Comparison of ENCODE assay signal across 10 cellular contexts in the genomic region with DNA sequence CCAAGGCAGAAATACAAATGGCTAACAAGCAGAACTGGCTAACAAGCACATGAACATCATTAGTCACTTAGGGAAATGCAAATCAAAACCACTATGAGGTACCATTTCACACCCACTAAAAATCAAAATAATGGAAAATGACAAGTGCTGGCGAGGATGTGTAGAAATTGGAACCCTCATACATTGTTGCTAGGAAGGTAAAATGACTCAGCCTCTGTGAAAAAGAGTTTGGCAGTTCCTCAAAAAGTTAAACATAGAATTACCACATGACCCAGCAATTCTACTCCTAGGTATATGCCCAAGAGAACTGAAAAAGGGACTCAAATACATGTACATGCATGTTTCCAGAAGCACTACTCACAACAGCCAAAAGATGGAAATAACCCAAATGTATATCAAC. TPM values are rescaled to one million over a fixed set of nuclear protein-coding genes. Genes with fewer than 3 reads are reported as not detected.
DNase-seq lines count a peak whose midpoint lies in the region; ATAC-seq, FAIRE-seq and TF ChIP-seq lines count a peak whose summit lies in the region.
"Had no signal": no experiment of that assay in that cellular context is flagged by ENCODE, and none has a peak within 500 bp of the region (broad histone marks: within the 10 kb centered on the region; RNA-seq: fewer than 3 reads in every experiment).

No MANE protein-coding gene starts in this region.

- H3K4me3 Mint-ChIP-seq in activated T-cell treated with anti-CD3 and anti-CD28 coated beads, Interleukin-2, amount 50 U/mL, for 4 hours: no peak overlapping the region
- H3K4me3 Mint-ChIP-seq: activated naive CD4-positive, alpha-beta T cell treated with anti-CD3 and anti-CD28 coated beads, Interleukin-2, amount 10 ng/mL, durations not matched to agents 7 days and 5 days had no signal

- H3K27ac ChIP-seq in gastroesophageal sphincter: no peak overlapping the region
- H3K27ac ChIP-seq: upper lobe of left lung had no signal

- TF ChIP-seq EP300 in gastroesophageal sphincter (IDR thresholded peaks at IDR 0.05): no peak

- no peaks in the 10 kb centered on the region for H3K9me3 ChIP-seq in gastroesophageal sphincter
- H3K9me3 ChIP-seq: upper lobe of left lung had no signal

- TF ChIP-seq POLR2A in GM12892 (IDR thresholded peaks at IDR 0.05; ENCODE audit: low read depth, low read length) (no peak), gastroesophageal sphincter (IDR thresholded peaks at IDR 0.05) (no peak)

- H3K36me3 ChIP-seq in gastroesophageal sphincter: peaks cover 0 to 21% of the 10 kb centered on the region in 2 donors

- peak; percentile 50 for ATAC-seq in HG02759 (IDR thresholded peaks at IDR 0.05; ENCODE audit: unreplicated experiment)
- peak; percentile 94 to 97 for ATAC-seq in activated T-cell treated with anti-CD3 and anti-CD28 coated beads, Interleukin-2, amount 50 U/mL, for 4 hours
- no peak for ATAC-seq in gastroesophageal sphincter
- ATAC-seq in HG03457 (IDR thresholded peaks at IDR 0.05; ENCODE audit: unreplicated experiment): no peak

- no peaks in the 10 kb centered on the region for H3K27me3 ChIP-seq in gastroesophageal sphincter
- H3K27me3 ChIP-seq: upper lobe of left lung had no signal

- H3K9me3 Mint-ChIP-seq in activated T-cell treated with anti-CD3 and anti-CD28 coated beads, Interleukin-2, amount 50 U/mL, for 4 hours: no peaks in the 10 kb centered on the region
- H3K9me3 Mint-ChIP-seq: activated naive CD4-positive, alpha-beta T cell treated with anti-CD3 and anti-CD28 coated beads, Interleukin-2, amount 10 ng/mL, durations not matched to agents 7 days and 5 days had no signal

- 84% methylated on average over 1 of the region's 1 CpG; no CpG with 5 or more reads in 1 of the 2 donors for WGBS in gastroesophageal sphincter (ENCODE audit: low coverage in 1 of 2), 2 donors

- no peak for DNase-seq in GM12892 (ENCODE audit: insufficient read length)
- no peak for DNase-seq in activated T-cell treated with anti-CD3 and anti-CD28 coated beads, Interleukin-2, amount 50 U/mL, for 4 hours
- peak; percentile 41 to 57 for DNase-seq in lung microvascular endothelial cell (ENCODE audit: low read depth in 2 of 2)
- no peak for DNase-seq in NCI-H510A (lab: John Stamatoyannopoulos, UW)
- no peak for DNase-seq in stimulated activated CD4-positive, alpha-beta T cell treated with anti-CD3 and anti-CD28 coated beads, Interleukin-2, amount 100 ng/mL, for 48 hours
- DNase-seq: activated naive CD4-positive, alpha-beta T cell treated with anti-CD3 and anti-CD28 coated beads, Interleukin-2, amount 10 ng/mL, durations not matched to agents 7 days and 5 days; upper lobe of left lung had no signal

- TF ChIP-seq CTCF in gastroesophageal sphincter (IDR thresholded peaks at IDR 0.05): no peak

- H3K4me3 ChIP-seq in gastroesophageal sphincter: no peak overlapping the region
- H3K4me3 ChIP-seq: upper lobe of left lung had no signal

- H3K4me1 Mint-ChIP-seq in activated T-cell treated with anti-CD3 and anti-CD28 coated beads, Interleukin-2, amount 50 U/mL, for 4 hours (ENCODE audit: low read depth): peaks cover 12% of the 10 kb centered on the region

- no peaks in the 10 kb centered on the region for H3K4me1 ChIP-seq in gastroesophageal sphincter

- peak; percentile 9 for FAIRE-seq in GM12892 (lab: Jason Lieb, UNC)

- peaks cover 20% of the 10 kb centered on the region for H3K36me3 Mint-ChIP-seq in activated T-cell treated with anti-CD3 and anti-CD28 coated beads, Interleukin-2, amount 50 U/mL, for 4 hours (ENCODE audit: insufficient read depth)

- H3K27me3 Mint-ChIP-seq in activated T-cell treated with anti-CD3 and anti-CD28 coated beads, Interleukin-2, amount 50 U/mL, for 4 hours (ENCODE audit: low read depth): no peaks in the 10 kb centered on the region
- H3K27me3 Mint-ChIP-seq: activated naive CD4-positive, alpha-beta T cell treated with anti-CD3 and anti-CD28 coated beads, Interleukin-2, amount 10 ng/mL, durations not matched to agents 7 days and 5 days had no signal

RNA-seq across cellular contexts. Expression of a gene that starts 52.8 kb away (rescaled TPM):
- 146 TPM for polyA plus RNA-seq in GM12892 (2012; ENCODE audit: missing spikeins)
- total RNA-seq in activated T-cell treated with anti-CD3 and anti-CD28 coated beads, Interleukin-2, amount 50 U/mL, for 4 hours: 10 to 100 TPM; 83.5 to 86.9 (median 84.3) TPM
- 38.7 and 46.4 TPM in 2 replicates for total RNA-seq in lung microvascular endothelial cell
- total RNA-seq in gastroesophageal sphincter: 100 to 1,000 TPM; 133 to 196 (median 156) TPM

RNA-seq across cellular contexts. Expression of a gene that starts 53.1 kb away (rescaled TPM):
- 55.1 TPM for polyA plus RNA-seq in GM12892 (2012; ENCODE audit: missing spikeins)
- total RNA-seq in activated T-cell treated with anti-CD3 and anti-CD28 coated beads, Interleukin-2, amount 50 U/mL, for 4 hours: 10 to 100 TPM; 33.8 to 37.0 (median 34.3) TPM
- total RNA-seq in lung microvascular endothelial cell (21.0 and 22.4 TPM in 2 replicates), gastroesophageal sphincter (10 to 100 TPM; 24.4 to 42.4 (median 35.2) TPM)

Comparison
In these comparisons a context has a peak if more than half of its experiments do, and no peak if none do; other contexts are left out.
1. DNase-seq: peak in lung microvascular endothelial cell (2 of 2); none in GM12892 (single experiment), activated T-cell treated with anti-CD3 and anti-CD28 coated beads, Interleukin-2, amount 50 U/mL, for 4 hours (single experiment), NCI-H510A (single experiment) and stimulated activated CD4-positive, alpha-beta T cell treated with anti-CD3 and anti-CD28 coated beads, Interleukin-2, amount 100 ng/mL, for 48 hours (0 of 2).
2. ATAC-seq: peak in HG02759 (single experiment) and activated T-cell treated with anti-CD3 and anti-CD28 coated beads, Interleukin-2, amount 50 U/mL, for 4 hours (2 of 2); none in gastroesophageal sphincter (single experiment) and HG03457 (single experiment).